Comparison of ENCODE assay signal across 24 cellular contexts in genomic region chr6:21791066-21791465, GRCh38.
"Had no signal": no experiment of that assay in that cellular context is flagged by ENCODE, and none has a peak within 500 bp of the region (broad histone marks: within the 10 kb centered on the region; RNA-seq: fewer than 3 reads in every experiment).

No MANE protein-coding gene starts in this region.

- H3K9me3 Mint-ChIP-seq: nephron; stimulated activated naive B cell treated with anti-CD40 and anti-IgM and Interleukin-4, amounts not matched to agents 10 μg/mL and 1 μg/mL and 100 μg/mL, for 72 hours had no signal

- H3K4me1 Mint-ChIP-seq: neural progenitor cell; stimulated activated naive B cell treated with anti-CD40 and anti-IgM and Interleukin-4, amounts not matched to agents 10 μg/mL and 1 μg/mL and 100 μg/mL, for 72 hours had no signal

- H3K9me3 ChIP-seq: heart right ventricle, left ventricle myocardium inferior, neutrophil, right atrium auricular region, right lobe of liver, stomach, testis, thyroid gland, transverse colon, upper lobe of right lung had no signal

- H3K4me3 Mint-ChIP-seq: naive thymus-derived CD8-positive, alpha-beta T cell; nephron; neural progenitor cell; stimulated activated naive B cell treated with anti-CD40 and anti-IgM and Interleukin-4, amounts not matched to agents 10 μg/mL and 1 μg/mL and 100 μg/mL, for 72 hours had no signal

- DNase-seq: heart right ventricle; islet precursor cell; left ventricle myocardium inferior; naive thymus-derived CD8-positive, alpha-beta T cell; occipital lobe; right lobe of liver; stimulated activated CD4-positive, alpha-beta T cell treated with anti-CD3 and anti-CD28 coated beads, Interleukin-12 subunit alpha, Interleukin-12 subunit beta, amount 100 ng/mL, for 4 hours; stimulated activated CD4-positive, alpha-beta T cell treated with anti-CD3 and anti-CD28 coated beads, Interleukin-15, amount 100 ng/mL, for 24 hours; stimulated activated CD4-positive, alpha-beta T cell treated with anti-CD3 and anti-CD28 coated beads, Interleukin-2, amount 100 ng/mL, for 24 hours; stimulated activated CD4-positive, alpha-beta T cell treated with anti-CD3 and anti-CD28 coated beads, Interleukin-4, amount 100 ng/mL, for 1 hour; stimulated activated naive B cell treated with anti-CD40 and anti-IgM and Interleukin-4, amounts not matched to agents 10 μg/mL and 1 μg/mL and 100 μg/mL, for 72 hours; stimulated activated naive CD8-positive, alpha-beta T cell treated with anti-CD3 and anti-CD28 coated beads, Interleukin-15, Interleukin-2, amounts not matched to agents 100 U/mL and 50 U/mL, for 24 hours; stomach; testis; thyroid gland; transverse colon; upper lobe of right lung had no signal

- H3K4me2 ChIP-seq: hepatocyte, neural progenitor cell had no signal

- H3K4me1 ChIP-seq: heart right ventricle, left ventricle myocardium inferior, neural progenitor cell, right atrium auricular region, right lobe of liver, stomach, testis, thyroid gland, transverse colon, upper lobe of right lung had no signal

- ATAC-seq: heart right ventricle; naive thymus-derived CD8-positive, alpha-beta T cell; right lobe of liver; stimulated activated naive B cell treated with anti-CD40 and anti-IgM and Interleukin-4, amounts not matched to agents 10 μg/mL and 1 μg/mL and 100 μg/mL, for 72 hours; stimulated activated naive CD8-positive, alpha-beta T cell treated with anti-CD3 and anti-CD28 coated beads, Interleukin-15, Interleukin-2, amounts not matched to agents 100 U/mL and 50 U/mL, for 24 hours; upper lobe of right lung had no signal

- H3K36me3 ChIP-seq: heart right ventricle, left ventricle myocardium inferior, neural progenitor cell, neutrophil, right atrium auricular region, right lobe of liver, stomach, thyroid gland, transverse colon, upper lobe of right lung had no signal

- H3K9ac ChIP-seq: neural progenitor cell had no signal

- H2AFZ ChIP-seq: hepatocyte, neural progenitor cell had no signal

- H3K27me3 Mint-ChIP-seq: naive thymus-derived CD8-positive, alpha-beta T cell; progenitor cell of endocrine pancreas; stimulated activated naive B cell treated with anti-CD40 and anti-IgM and Interleukin-4, amounts not matched to agents 10 μg/mL and 1 μg/mL and 100 μg/mL, for 72 hours had no signal

- H3K27ac ChIP-seq: heart right ventricle, hepatocyte, left ventricle myocardium inferior, neural progenitor cell, neutrophil, right atrium auricular region, right lobe of liver, stomach, testis, thyroid gland, transverse colon, upper lobe of right lung had no signal

- H3K36me3 Mint-ChIP-seq: naive thymus-derived CD8-positive, alpha-beta T cell; stimulated activated naive B cell treated with anti-CD40 and anti-IgM and Interleukin-4, amounts not matched to agents 10 μg/mL and 1 μg/mL and 100 μg/mL, for 72 hours had no signal

- H3K27ac Mint-ChIP-seq: naive thymus-derived CD8-positive, alpha-beta T cell; neural progenitor cell; stimulated activated naive B cell treated with anti-CD40 and anti-IgM and Interleukin-4, amounts not matched to agents 10 μg/mL and 1 μg/mL and 100 μg/mL, for 72 hours had no signal

- H3K27me3 ChIP-seq: heart right ventricle, hepatocyte, neural progenitor cell, neutrophil, right atrium auricular region, right lobe of liver, stomach, testis, thyroid gland, transverse colon, upper lobe of right lung had no signal

- H3K4me3 ChIP-seq: heart right ventricle, hepatocyte, left ventricle myocardium inferior, lung, neural progenitor cell, right atrium auricular region, right lobe of liver, stomach, testis, thyroid gland, transverse colon, upper lobe of right lung had no signal

- H3K79me2 ChIP-seq: hepatocyte had no signal
